Comparison of ENCODE assay signal across 8 cellular contexts in genomic region chr12:53300187-53300586, GRCh38. TPM values are rescaled to one million over a fixed set of nuclear protein-coding genes. Genes with fewer than 3 reads are reported as not detected.
DNase-seq lines count a peak whose midpoint lies in the region; ATAC-seq, FAIRE-seq and TF ChIP-seq lines count a peak whose summit lies in the region.

No MANE protein-coding gene starts in this region.

- TF ChIP-seq CTCF in bronchial epithelial cell (IDR thresholded peaks at IDR 0.05; ENCODE audit: insufficient read depth, low read length, severe bottlenecking) = no peak

- in situ Hi-C loops in Caki2 (cut with HindIII; ENCODE audit: low pct_unique_long_range_greater_than_20kb, low sequenced_read_pairs) (no loop called here), G401 (cut with HindIII; ENCODE audit: low sequenced_read_pairs) (no loop called here)

- H3K36me3 ChIP-seq in bronchial epithelial cell (ENCODE audit: control insufficient read depth, insufficient read depth, low read length) = peaks cover 11% of the 10 kb centered on the region
- H3K36me3 ChIP-seq in mucosa of rectum (ENCODE audit: control insufficient read depth in 2 of 2, insufficient read depth in 2 of 2, low read length in 2 of 2) = peaks cover 18 to 25% of the 10 kb centered on the region in 2 donors
- peaks cover 0 to 2% of the 10 kb centered on the region in 2 donors for H3K36me3 ChIP-seq in aorta (ENCODE audit: control insufficient read depth in 1 of 2, insufficient read depth in 2 of 2, low read length in 1 of 2)

- peak; percentile 26 for DNase-seq in Caki2 (ENCODE audit: low read depth)
- peak; percentile 51 for DNase-seq in M059J (ENCODE audit: low read depth)
- DNase-seq in bronchial epithelial cell (ENCODE audit: low read depth) = no peak
- DNase-seq in aorta = no peak
- no peak for DNase-seq in G401 (ENCODE audit: low spot score)
- DNase-seq in NAMALWA (ENCODE audit: low spot score) = no peak
- DNase-seq in NCI-H187 treated with DMSO at 0.1 percent for 48 hours (lab: John Stamatoyannopoulos, UW) = no peak

- H3K4me1 ChIP-seq in mucosa of rectum (ENCODE audit: control insufficient read depth in 2 of 2, insufficient read depth in 2 of 2, low read length in 2 of 2) (peaks cover 14 to 32% of the 10 kb centered on the region in 2 donors), aorta (ENCODE audit: control insufficient read depth in 1 of 2, insufficient read depth in 2 of 2, low read length in 2 of 2) (no peaks in the 10 kb centered on the region)

- 0 to 1% methylated on average over 12 of the region's 12 CpGs for WGBS in aorta, 2 donors

- peak overlapping the region; percentile 69 to 87 for H3K9ac ChIP-seq in mucosa of rectum (ENCODE audit: low read depth in 1 of 2, low read length in 2 of 2)

- H3K9me3 ChIP-seq in mucosa of rectum (ENCODE audit: control insufficient read depth in 2 of 2, low read length in 2 of 2) = no peaks in the 10 kb centered on the region
- H3K9me3 ChIP-seq in aorta (ENCODE audit: control insufficient read depth, low read length) = no peaks in the 10 kb centered on the region

- H3K27ac ChIP-seq in mucosa of rectum (ENCODE audit: low read depth in 2 of 2, low read length in 2 of 2) (peak overlapping the region in 1 of 2 donors; percentile 77), aorta (ENCODE audit: low read depth in 1 of 2, low read length in 2 of 2) (peak overlapping the region in 1 of 2 donors; percentile 31)

- FAIRE-seq in bronchial epithelial cell (lab: Jason Lieb, UNC) = no peak

- ATAC-seq in aorta (ENCODE audit: low FRiP score) = no peak

- intact Hi-C loops in aorta (cut with DNase I) = no loop called here

- H3K27me3 ChIP-seq in bronchial epithelial cell (ENCODE audit: control insufficient read depth, insufficient read depth, low read length) = no peaks in the 10 kb centered on the region
- H3K27me3 ChIP-seq in mucosa of rectum (ENCODE audit: control insufficient read depth in 2 of 2, insufficient read depth in 2 of 2, low read length in 2 of 2) = no peaks in the 10 kb centered on the region
- no peaks in the 10 kb centered on the region for H3K27me3 ChIP-seq in aorta (ENCODE audit: control insufficient read depth in 1 of 2, insufficient read depth in 2 of 2, low read length in 1 of 2)

- peak overlapping the region; percentile 83 for H3K4me3 ChIP-seq in bronchial epithelial cell (ENCODE audit: low read depth, low read length)
- peak overlapping the region; percentile 86 to 96 for H3K4me3 ChIP-seq in mucosa of rectum (ENCODE audit: low read length in 2 of 2)
- H3K4me3 ChIP-seq in aorta (ENCODE audit: low read length in 2 of 2) = peak overlapping the region; percentile 29 to 50

RNA-seq across cellular contexts. Expression of gene MYG1, which starts 0.7 kb away (rescaled TPM):
- 88.8 and 89.8 TPM in 2 replicates for total RNA-seq in Caki2 (2014; rRNA removed; shearing (Covaris generic); ENCODE audit: low replicate concordance)
- total RNA-seq in M059J (2014; rRNA removed; shearing (Covaris generic)) = 43.6 and 53.1 TPM in 2 replicates
- total RNA-seq in bronchial epithelial cell (24.3 and 29.7 TPM in 2 replicates), aorta (10 to 100 TPM; 32.7 to 43.6 TPM)
- 100 to 1,000 TPM in 1 of 2 donors, 10 to 100 TPM in 1; 38.6 to 112 TPM for polyA plus RNA-seq in aorta
- 43.8 and 43.9 TPM in 2 replicates for total RNA-seq in G401 (2014; rRNA removed; shearing (Covaris generic))

RNA-seq across cellular contexts. Expression of gene PFDN5, which starts 4.8 kb away (rescaled TPM):
- total RNA-seq in Caki2 (2014; rRNA removed; shearing (Covaris generic); ENCODE audit: low replicate concordance) = 537 and 754 TPM in 2 replicates
- 404 and 498 TPM in 2 replicates for total RNA-seq in M059J (2014; rRNA removed; shearing (Covaris generic))
- 341 and 429 TPM in 2 replicates for total RNA-seq in bronchial epithelial cell
- 100 to 1,000 TPM; 386 to 452 TPM for total RNA-seq in aorta
- polyA plus RNA-seq in aorta = 1,000 to 10,000 TPM; 1,642 to 3,916 TPM
- total RNA-seq in G401 (2014; rRNA removed; shearing (Covaris generic)) = 302 and 381 TPM in 2 replicates

RNA-seq across cellular contexts. Expression of gene AAAS, which starts 21.2 kb away (rescaled TPM):
- 112 and 154 TPM in 2 replicates for total RNA-seq in Caki2 (2014; rRNA removed; shearing (Covaris generic); ENCODE audit: low replicate concordance)
- 34.7 and 51.6 TPM in 2 replicates for total RNA-seq in M059J (2014; rRNA removed; shearing (Covaris generic))
- 28.9 and 31.9 TPM in 2 replicates for total RNA-seq in bronchial epithelial cell
- total RNA-seq in aorta = 10 to 100 TPM; 33.3 to 45.3 TPM
- polyA plus RNA-seq in aorta = 100 to 1,000 TPM in 1 of 2 donors, 10 to 100 TPM in 1; 15.3 to 109 TPM
- 103 and 105 TPM in 2 replicates for total RNA-seq in G401 (2014; rRNA removed; shearing (Covaris generic))

RNA-seq across cellular contexts. Expression of gene ESPL1, which starts 32.1 kb away (rescaled TPM):
- total RNA-seq in Caki2 (2014; rRNA removed; shearing (Covaris generic); ENCODE audit: low replicate concordance) = 24.6 and 36.2 TPM in 2 replicates
- 2.9 and 9.0 TPM in 2 replicates for total RNA-seq in M059J (2014; rRNA removed; shearing (Covaris generic))
- total RNA-seq in bronchial epithelial cell (0.26 and 1.4 TPM in 2 replicates), aorta (1 to 10 TPM in 1 of 2 donors, under 1 TPM in 1; 0.49 to 2.8 TPM)
- polyA plus RNA-seq in aorta = 1 to 10 TPM in 1 of 2 donors, under 1 TPM in 1; 0.38 to 2.5 TPM
- 21.8 and 23.1 TPM in 2 replicates for total RNA-seq in G401 (2014; rRNA removed; shearing (Covaris generic))

RNA-seq across cellular contexts. Expression of gene SP7, which starts 36.0 kb away (rescaled TPM):
- not detected in 2 replicates for total RNA-seq in Caki2 (2014; rRNA removed; shearing (Covaris generic); ENCODE audit: low replicate concordance)
- total RNA-seq in M059J (2014; rRNA removed; shearing (Covaris generic)) = not detected in 2 replicates
- total RNA-seq in bronchial epithelial cell (not detected in 2 replicates), aorta (under 1 TPM in 1 of 2 donors, not detected in 1; 0.33 TPM)
- polyA plus RNA-seq in aorta = not detected
- total RNA-seq in G401 (2014; rRNA removed; shearing (Covaris generic)) = 0.41 TPM in 1 of 2 replicates, not detected in the other

Comparison
In these comparisons a context has a peak if more than half of its experiments do, and no peak if none do; other contexts are left out.
1. DNase-seq: peak in Caki2 (single experiment) and M059J (single experiment); none in bronchial epithelial cell (single experiment), aorta (0 of 2), G401 (single experiment), NAMALWA (single experiment) and NCI-H187 treated with DMSO at 0.1 percent for 48 hours (single experiment).
2. H3K4me3 ChIP-seq: peak in every context shown above with its lines; median percentile 91 in mucosa of rectum; 83 in bronchial epithelial cell; 40 in aorta.